1 cellular context compared by ENCODE assay signal in the genomic region with DNA sequence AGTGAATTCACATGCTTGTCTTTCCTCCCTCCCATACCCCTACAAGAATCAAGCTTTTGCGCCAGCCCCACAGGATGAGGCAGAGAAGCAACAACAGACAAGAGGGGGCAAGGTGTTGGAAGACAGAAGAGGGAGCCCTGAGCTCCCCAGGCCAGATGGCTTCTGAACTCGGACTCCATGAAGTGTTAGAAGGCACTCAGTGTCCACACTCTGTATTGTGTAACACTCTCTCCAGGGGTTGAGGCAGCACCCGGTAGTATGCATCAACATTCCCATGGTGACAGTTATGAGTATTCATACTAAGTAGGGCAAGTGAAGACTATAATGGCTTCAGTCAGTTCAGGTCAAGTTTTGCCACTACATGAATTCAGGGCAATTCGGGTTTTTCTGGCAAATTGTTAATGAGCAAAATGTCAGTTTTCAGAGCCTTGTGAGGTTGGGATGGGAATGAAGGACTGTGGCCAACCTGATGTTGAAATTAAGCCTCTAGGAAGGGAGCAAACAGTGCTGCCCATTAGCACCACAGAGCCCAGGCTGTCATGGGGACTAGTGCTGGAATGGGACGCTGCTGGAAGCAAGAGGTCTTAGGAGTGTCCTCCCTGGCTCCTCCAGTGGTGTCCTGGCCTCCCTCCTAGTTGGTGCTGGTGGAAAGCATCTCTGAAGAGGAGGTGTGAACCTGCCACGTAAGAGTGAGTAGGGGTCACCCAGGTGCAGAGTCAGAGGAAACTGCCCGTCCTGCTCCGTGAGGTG.
TF ChIP-seq lines count a peak whose summit lies in the region.

No MANE protein-coding gene starts in this region.

TF ChIP-seq in IMR-90, 13 proteins besides CTCF, POLR2A, EP300 and RAD21 (continued from another document):
- TF ChIP-seq, protein P1, sequence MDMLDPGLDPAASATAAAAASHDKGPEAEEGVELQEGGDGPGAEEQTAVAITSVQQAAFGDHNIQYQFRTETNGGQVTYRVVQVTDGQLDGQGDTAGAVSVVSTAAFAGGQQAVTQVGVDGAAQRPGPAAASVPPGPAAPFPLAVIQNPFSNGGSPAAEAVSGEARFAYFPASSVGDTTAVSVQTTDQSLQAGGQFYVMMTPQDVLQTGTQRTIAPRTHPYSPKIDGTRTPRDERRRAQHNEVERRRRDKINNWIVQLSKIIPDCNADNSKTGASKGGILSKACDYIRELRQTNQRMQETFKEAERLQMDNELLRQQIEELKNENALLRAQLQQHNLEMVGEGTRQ (IDR thresholded peaks at IDR 0.05; ENCODE audit: low read depth, low read length) = no peak
- TF ChIP-seq MXI1 (IDR thresholded peaks at IDR 0.05; ENCODE audit: borderline replicate concordance, low read depth, low read length) (no peak), CHD1 (IDR thresholded peaks at IDR 0.05; ENCODE audit: low read depth, low read length) (no peak)
